8 cellular contexts compared by ENCODE assay signal in the genomic region with DNA sequence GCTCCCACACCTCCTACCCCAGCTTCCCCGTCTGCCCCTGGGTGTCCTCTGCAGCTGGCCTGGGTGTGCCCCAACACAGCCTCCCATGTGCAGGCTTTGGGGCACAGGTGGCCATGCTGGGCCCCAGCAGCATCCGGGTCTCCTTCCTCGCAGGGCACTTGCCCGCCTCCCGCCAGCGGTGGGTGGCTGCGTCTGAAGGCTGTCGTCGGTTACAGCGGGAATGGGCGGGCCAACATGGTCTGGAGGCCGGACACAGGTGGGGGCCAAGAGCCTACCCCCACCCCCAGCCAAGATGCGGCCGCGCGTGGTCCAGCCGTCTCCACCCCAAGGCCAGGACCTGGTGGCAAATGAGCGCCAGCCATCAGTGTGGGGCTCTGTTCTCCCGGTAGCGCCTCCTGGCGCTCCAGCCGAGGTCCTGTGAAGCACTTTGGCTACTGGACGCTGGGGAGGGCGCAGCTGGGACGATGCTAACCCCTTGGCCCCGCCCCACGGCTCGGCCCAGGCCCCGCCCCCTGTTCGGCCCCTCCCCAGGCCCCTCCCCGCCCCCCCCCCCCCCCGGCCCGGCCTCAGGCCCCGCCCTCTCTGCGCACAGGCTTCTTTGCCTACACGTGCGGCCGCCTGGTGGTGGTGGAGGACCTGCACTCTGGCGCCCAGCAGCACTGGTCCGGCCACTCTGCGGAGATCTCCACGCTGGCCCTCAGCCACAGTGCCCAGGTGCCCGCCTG. TPM values are rescaled to one million over a fixed set of nuclear protein-coding genes. Genes with fewer than 3 reads are reported as not detected.
DNase-seq lines count a peak whose midpoint lies in the region; ATAC-seq, FAIRE-seq and TF ChIP-seq lines count a peak whose summit lies in the region.

No MANE protein-coding gene starts in this region.

- peak; percentile 53 for ATAC-seq in HG03108 (IDR thresholded peaks at IDR 0.05; ENCODE audit: unreplicated experiment)

- H3K9me3 Mint-ChIP-seq in activated T-helper 2 cell treated with anti-CD3 and anti-CD28 coated beads, Interferon-gamma antibody, Interleukin-2, Interleukin-4, amounts not matched to agents 10 μg/mL and 5 μg/mL and 100 μg/mL, durations not matched to agents 14 hours and 24 hours and 36 hours, result no peaks in the 10 kb centered on the region
- no peaks in the 10 kb centered on the region for H3K9me3 Mint-ChIP-seq in nephron

- H3K27me3 ChIP-seq in tibial artery, result no peaks in the 10 kb centered on the region

- no peaks in the 10 kb centered on the region for H3K27me3 Mint-ChIP-seq in activated T-helper 2 cell treated with anti-CD3 and anti-CD28 coated beads, Interferon-gamma antibody, Interleukin-2, Interleukin-4, amounts not matched to agents 10 μg/mL and 5 μg/mL and 100 μg/mL, durations not matched to agents 14 hours and 24 hours and 36 hours (ENCODE audit: low read depth)
- H3K27me3 Mint-ChIP-seq in nephron (ENCODE audit: low read depth), result no peaks in the 10 kb centered on the region

- H3K27ac ChIP-seq in tibial artery, result peak overlapping the region; percentile 68 to 69

- DNase-seq in RCC 7860 (ENCODE audit: low spot score), result peak; percentile 25
- DNase-seq in activated T-helper 2 cell treated with anti-CD3 and anti-CD28 coated beads, Interferon-gamma antibody, Interleukin-2, Interleukin-4, amounts not matched to agents 10 μg/mL and 5 μg/mL and 100 μg/mL, durations not matched to agents 14 hours and 24 hours and 36 hours (ENCODE audit: low spot score), result peak; percentile 61
- DNase-seq in fibroblast of peridontal ligament (ENCODE audit: extremely low read depth), result peak; percentile 76
- peak; percentile 89 to 94 for DNase-seq in tibial artery
- no peak for DNase-seq in HTR-8/SVneo (ENCODE audit: insufficient read length, low spot score)

- peaks cover 0 to 15% (median 13%) of the 10 kb centered on the region in 4 donors for H3K4me1 ChIP-seq in tibial artery

- H3K4me3 Mint-ChIP-seq in activated T-helper 2 cell treated with anti-CD3 and anti-CD28 coated beads, Interferon-gamma antibody, Interleukin-2, Interleukin-4, amounts not matched to agents 10 μg/mL and 5 μg/mL and 100 μg/mL, durations not matched to agents 14 hours and 24 hours and 36 hours (ENCODE audit: low read depth), result no peak overlapping the region
- no peak overlapping the region for H3K4me3 Mint-ChIP-seq in nephron

- H3K27ac Mint-ChIP-seq in activated T-helper 2 cell treated with anti-CD3 and anti-CD28 coated beads, Interferon-gamma antibody, Interleukin-2, Interleukin-4, amounts not matched to agents 10 μg/mL and 5 μg/mL and 100 μg/mL, durations not matched to agents 14 hours and 24 hours and 36 hours, result no peak overlapping the region
- H3K27ac Mint-ChIP-seq in nephron, result no peak overlapping the region

- peaks cover 0 to 46% (median 5%) of the 10 kb centered on the region in 3 donors for H3K36me3 ChIP-seq in tibial artery

- peak overlapping the region; percentile 16 to 46 for H3K4me3 ChIP-seq in tibial artery

- intact Hi-C loops in activated T-helper 2 cell treated with anti-CD3 and anti-CD28 coated beads, Interferon-gamma antibody, Interleukin-2, Interleukin-4, amounts not matched to agents 10 μg/mL and 5 μg/mL and 100 μg/mL, durations not matched to agents 14 hours and 24 hours and 36 hours (cut with micrococcal nuclease), result no loop called here
- intact Hi-C loops in tibial artery (cut with DNase I; ENCODE audit: low total_unique reads), result no loop called here

- H3K36me3 Mint-ChIP-seq in activated T-helper 2 cell treated with anti-CD3 and anti-CD28 coated beads, Interferon-gamma antibody, Interleukin-2, Interleukin-4, amounts not matched to agents 10 μg/mL and 5 μg/mL and 100 μg/mL, durations not matched to agents 14 hours and 24 hours and 36 hours (ENCODE audit: low read depth), result no peaks in the 10 kb centered on the region
- H3K36me3 Mint-ChIP-seq in nephron (ENCODE audit: low read depth), result no peaks in the 10 kb centered on the region

- peak; percentile 51 for TF ChIP-seq CTCF in GM12872 (IDR thresholded peaks at IDR 0.05; ENCODE audit: insufficient read depth, low read depth, low read length)
- TF ChIP-seq CTCF in nephron (IDR thresholded peaks at IDR 0.05; ENCODE audit: unreplicated experiment in 3 of 3), result peak; percentile 57 to 66 (median 62)
- TF ChIP-seq CTCF in tibial artery (IDR thresholded peaks at IDR 0.05), result peak; percentile 53 to 57

- H3K9me3 ChIP-seq in tibial artery, result no peaks in the 10 kb centered on the region

- no peak for FAIRE-seq in RCC 7860 (lab: Jason Lieb, UNC)
- FAIRE-seq in HTR-8/SVneo (lab: Jason Lieb, UNC), result no peak

- H3K4me1 Mint-ChIP-seq in activated T-helper 2 cell treated with anti-CD3 and anti-CD28 coated beads, Interferon-gamma antibody, Interleukin-2, Interleukin-4, amounts not matched to agents 10 μg/mL and 5 μg/mL and 100 μg/mL, durations not matched to agents 14 hours and 24 hours and 36 hours (ENCODE audit: low read depth), result peaks cover 3% of the 10 kb centered on the region
- H3K4me1 Mint-ChIP-seq in nephron, result no peaks in the 10 kb centered on the region

RNA-seq across cellular contexts. Expression of gene RHOT2, which starts 7.3 kb away (rescaled TPM):
- total RNA-seq in activated T-helper 2 cell treated with anti-CD3 and anti-CD28 coated beads, Interferon-gamma antibody, Interleukin-2, Interleukin-4, amounts not matched to agents 10 μg/mL and 5 μg/mL and 100 μg/mL, durations not matched to agents 14 hours and 24 hours and 36 hours, result 156 and 158 TPM in 2 replicates

RNA-seq across cellular contexts. Expression of gene WDR90, which starts 11.5 kb away (rescaled TPM):
- 73.7 and 77.2 TPM in 2 replicates for total RNA-seq in activated T-helper 2 cell treated with anti-CD3 and anti-CD28 coated beads, Interferon-gamma antibody, Interleukin-2, Interleukin-4, amounts not matched to agents 10 μg/mL and 5 μg/mL and 100 μg/mL, durations not matched to agents 14 hours and 24 hours and 36 hours

RNA-seq across cellular contexts. Expression of gene RHBDL1, which starts 14.8 kb away (rescaled TPM):
- 1.3 and 1.4 TPM in 2 replicates for total RNA-seq in activated T-helper 2 cell treated with anti-CD3 and anti-CD28 coated beads, Interferon-gamma antibody, Interleukin-2, Interleukin-4, amounts not matched to agents 10 μg/mL and 5 μg/mL and 100 μg/mL, durations not matched to agents 14 hours and 24 hours and 36 hours

RNA-seq across cellular contexts. Expression of gene MCRIP2, which starts 19.0 kb away (rescaled TPM):
- 62.6 and 63.1 TPM in 2 replicates for total RNA-seq in activated T-helper 2 cell treated with anti-CD3 and anti-CD28 coated beads, Interferon-gamma antibody, Interleukin-2, Interleukin-4, amounts not matched to agents 10 μg/mL and 5 μg/mL and 100 μg/mL, durations not matched to agents 14 hours and 24 hours and 36 hours

RNA-seq across cellular contexts. Expression of gene STUB1, which starts 19.6 kb away (rescaled TPM):
- total RNA-seq in activated T-helper 2 cell treated with anti-CD3 and anti-CD28 coated beads, Interferon-gamma antibody, Interleukin-2, Interleukin-4, amounts not matched to agents 10 μg/mL and 5 μg/mL and 100 μg/mL, durations not matched to agents 14 hours and 24 hours and 36 hours, result 84.1 and 91.2 TPM in 2 replicates
